24 cellular contexts compared by ENCODE assay signal in the genomic region with DNA sequence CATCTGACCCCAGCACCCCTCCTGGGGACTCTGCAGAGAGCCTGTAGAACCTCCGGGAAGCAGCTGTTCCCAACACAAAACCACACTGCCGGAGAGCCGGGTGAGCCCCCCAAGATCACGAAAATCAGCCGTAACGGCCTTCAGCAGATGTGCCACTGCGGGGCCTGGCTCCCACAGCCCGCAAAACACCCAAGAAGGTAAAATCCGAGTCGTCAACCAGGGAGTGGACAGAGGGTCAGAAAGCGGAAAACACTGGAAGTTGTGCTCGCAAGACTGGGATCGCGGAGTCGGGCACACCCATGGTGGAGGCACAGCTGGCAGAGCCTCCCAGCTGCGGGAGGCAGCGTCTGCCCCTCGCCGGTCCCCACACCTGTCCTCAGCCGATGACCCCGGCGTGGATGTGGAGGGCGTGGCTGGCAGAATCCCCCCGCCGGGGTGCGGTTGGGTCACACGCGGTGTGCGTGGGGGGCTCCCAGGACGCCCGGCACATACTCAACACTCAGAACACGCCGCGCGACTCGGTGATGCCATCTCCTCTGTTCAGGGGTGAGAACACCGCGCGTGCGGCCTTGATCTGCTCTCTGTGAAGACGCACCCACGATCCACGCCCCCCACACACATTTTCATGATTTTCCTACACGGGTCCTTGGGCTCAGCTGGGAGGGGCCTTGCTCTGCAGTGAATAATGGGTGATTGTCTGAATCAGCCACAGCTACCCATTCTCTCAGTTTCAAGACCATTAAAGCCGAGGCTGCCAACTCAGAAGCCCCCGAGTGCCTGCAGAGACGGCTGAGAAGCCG. TPM values are rescaled to one million over a fixed set of nuclear protein-coding genes. Genes with fewer than 3 reads are reported as not detected.
DNase-seq lines count a peak whose midpoint lies in the region; ATAC-seq and TF ChIP-seq lines count a peak whose summit lies in the region.
"Had no signal": no experiment of that assay in that cellular context is flagged by ENCODE, and none has a peak within 500 bp of the region (broad histone marks: within the 10 kb centered on the region; RNA-seq: fewer than 3 reads in every experiment).

No MANE protein-coding gene starts in this region.

- peaks cover 7% of the 10 kb centered on the region for H3K36me3 Mint-ChIP-seq in glutamatergic neuron (ENCODE audit: unreplicated experiment)

- H3K4me1 Mint-ChIP-seq in stimulated activated naive CD8-positive, alpha-beta T cell treated with anti-CD3 and anti-CD28 coated beads, Interleukin-15, amount 100 ng/mL, for 72 hours: peaks cover 19% of the 10 kb centered on the region
- H3K4me1 Mint-ChIP-seq in glutamatergic neuron (ENCODE audit: low read depth, unreplicated experiment): peaks cover 14% of the 10 kb centered on the region
- H3K4me1 Mint-ChIP-seq: activated CD4-positive, alpha-beta T cell treated with anti-CD3 and anti-CD28 coated beads for 36 hours had no signal

- H3K9me3 Mint-ChIP-seq in stimulated activated naive CD8-positive, alpha-beta T cell treated with anti-CD3 and anti-CD28 coated beads, Interleukin-15, amount 100 ng/mL, for 72 hours: peaks cover 0 to 11% of the 10 kb centered on the region in 2 donors
- H3K9me3 Mint-ChIP-seq in glutamatergic neuron (ENCODE audit: unreplicated experiment): peaks cover 11% of the 10 kb centered on the region
- H3K9me3 Mint-ChIP-seq: IgD-negative memory B cell; mesothelial cell of epicardium; naive thymus-derived CD4-positive, alpha-beta T cell had no signal

- peak overlapping the region; percentile 61 to 96 for H3K27ac Mint-ChIP-seq in stimulated activated naive CD8-positive, alpha-beta T cell treated with anti-CD3 and anti-CD28 coated beads, Interleukin-15, amount 100 ng/mL, for 72 hours
- peak overlapping the region; percentile 83 for H3K27ac Mint-ChIP-seq in glutamatergic neuron (ENCODE audit: unreplicated experiment)
- H3K27ac Mint-ChIP-seq: activated CD4-positive, alpha-beta T cell treated with anti-CD3 and anti-CD28 coated beads for 36 hours; activated CD8-positive, alpha-beta T cell treated with anti-CD3 and anti-CD28 coated beads, Interleukin-2, amount 10 ng/mL, durations not matched to agents 7 days and 5 days; activated naive CD8-positive, alpha-beta T cell; IgD-negative memory B cell; mesothelial cell of epicardium had no signal

- no peak for TF ChIP-seq CTCF in glutamatergic neuron (IDR thresholded peaks at IDR 0.05; ENCODE audit: partially characterized antibody, unreplicated experiment)

- DNase-seq in stimulated activated naive CD8-positive, alpha-beta T cell treated with anti-CD3 and anti-CD28 coated beads, Interleukin-15, amount 100 ng/mL, for 72 hours: no peak
- no peak for DNase-seq in stimulated activated naive CD8-positive, alpha-beta T cell treated with anti-CD3 and anti-CD28 coated beads, Interleukin-15, Interleukin-2, amounts not matched to agents 100 U/mL and 50 U/mL, for 24 hours
- DNase-seq in glutamatergic neuron: no peak
- peak; percentile 30 for DNase-seq in retina
- no peak for DNase-seq in DMS114 treated with DMSO at 0.1 percent for 48 hours (lab: John Stamatoyannopoulos, UW; ENCODE audit: unreplicated experiment)
- DNase-seq in NCI-H2227 treated with DMSO at 0.1 percent for 48 hours (lab: John Stamatoyannopoulos, UW): no peak
- DNase-seq in NCI-H1694 treated with DMSO at 0.1 percent for 48 hours (lab: John Stamatoyannopoulos, UW): no peak
- DNase-seq: activated CD4-positive, alpha-beta T cell treated with anti-CD3 and anti-CD28 coated beads for 36 hours; activated CD8-positive, alpha-beta T cell treated with anti-CD3 and anti-CD28 coated beads, Interleukin-2, amount 10 ng/mL, durations not matched to agents 7 days and 5 days; cortex of kidney; foreskin fibroblast; GOT3; naive thymus-derived CD4-positive, alpha-beta T cell; NCI-H2029 treated with DMSO at 0.1 percent for 48 hours; NCI-H82; stimulated activated naive CD4-positive, alpha-beta T cell had no signal

- H3K27me3 Mint-ChIP-seq in stimulated activated naive CD8-positive, alpha-beta T cell treated with anti-CD3 and anti-CD28 coated beads, Interleukin-15, amount 100 ng/mL, for 72 hours: no peaks in the 10 kb centered on the region
- H3K27me3 Mint-ChIP-seq in glutamatergic neuron (ENCODE audit: unreplicated experiment): peaks cover 11% of the 10 kb centered on the region
- H3K27me3 Mint-ChIP-seq: activated CD4-positive, alpha-beta T cell treated with anti-CD3 and anti-CD28 coated beads for 36 hours; activated naive CD8-positive, alpha-beta T cell; IgD-negative memory B cell; naive thymus-derived CD4-positive, alpha-beta T cell had no signal

- peak; percentile 25 for ATAC-seq in stimulated activated naive CD8-positive, alpha-beta T cell treated with anti-CD3 and anti-CD28 coated beads, Interleukin-15, amount 100 ng/mL, for 72 hours
- no peak for ATAC-seq in stimulated activated naive CD8-positive, alpha-beta T cell treated with anti-CD3 and anti-CD28 coated beads, Interleukin-15, Interleukin-2, amounts not matched to agents 100 U/mL and 50 U/mL, for 24 hours
- ATAC-seq in HG03108 (IDR thresholded peaks at IDR 0.05; ENCODE audit: unreplicated experiment): no peak
- ATAC-seq: A549; activated CD4-positive, alpha-beta T cell treated with anti-CD3 and anti-CD28 coated beads for 36 hours; activated CD8-positive, alpha-beta T cell treated with anti-CD3 and anti-CD28 coated beads, Interleukin-2, amount 10 ng/mL, durations not matched to agents 7 days and 5 days; esophagus mucosa; left lung; naive thymus-derived CD4-positive, alpha-beta T cell; SK-N-SH treated with all-trans-retinoic acid at 6 μM for 48 hours had no signal

- H3K4me3 Mint-ChIP-seq in stimulated activated naive CD8-positive, alpha-beta T cell treated with anti-CD3 and anti-CD28 coated beads, Interleukin-15, amount 100 ng/mL, for 72 hours: no peak overlapping the region
- H3K4me3 Mint-ChIP-seq in glutamatergic neuron (ENCODE audit: unreplicated experiment): peak overlapping the region; percentile 63
- H3K4me3 Mint-ChIP-seq: activated CD4-positive, alpha-beta T cell treated with anti-CD3 and anti-CD28 coated beads for 36 hours; activated CD8-positive, alpha-beta T cell treated with anti-CD3 and anti-CD28 coated beads, Interleukin-2, amount 10 ng/mL, durations not matched to agents 7 days and 5 days; activated naive CD8-positive, alpha-beta T cell; IgD-negative memory B cell; mesothelial cell of epicardium; naive thymus-derived CD4-positive, alpha-beta T cell had no signal

RNA-seq across cellular contexts. Expression of a gene that starts 54.0 kb away (rescaled TPM):
- total RNA-seq in glutamatergic neuron (ENCODE audit: unreplicated experiment): 7.6 TPM
